Comparison of ENCODE assay signal across 12 cellular contexts in genomic region chr5:32760091-32760509, GRCh38. TPM values are rescaled to one million over a fixed set of nuclear protein-coding genes. Genes with fewer than 3 reads are reported as not detected.
A peak's percentile ranks its signal among the peaks of the same experiment; 100 is the strongest.
DNase-seq lines count a peak whose midpoint lies in the region; ATAC-seq, FAIRE-seq and TF ChIP-seq lines count a peak whose summit lies in the region.
"Had no signal": no experiment of that assay in that cellular context is flagged by ENCODE, and none has a peak within 500 bp of the region (broad histone marks: within the 10 kb centered on the region; RNA-seq: fewer than 3 reads in every experiment).

No MANE protein-coding gene starts in this region.

- BruUV-seq in A673 (replicated peaks; lab: Mats Ljungman, UMichigan): no TSS peak

- DNase-seq in A673 (ENCODE audit: low spot score) (peak; percentile 5), HT1080 (ENCODE audit: low read depth) (peak; percentile 56), astrocyte (ENCODE audit: low read depth) (peak; percentile 89), immature natural killer cell (no peak), Peyer's patch (no peak), GF-D8 (lab: John Stamatoyannopoulos, UW) (no peak), D721Med (ENCODE audit: insufficient read length, low spot score) (no peak)
- DNase-seq: activated effector memory CD4-positive, alpha-beta T cell treated with anti-CD3 and anti-CD28 coated beads, Interleukin-2, amount 50 U/mL, for 16 hours; C1 segment of cervical spinal cord; NCI-H526 treated with DMSO at 0.1 percent for 48 hours; upper lobe of right lung had no signal

- H3K36me3 Mint-ChIP-seq in astrocyte (ENCODE audit: low read depth, unreplicated experiment) (no peaks in the 10 kb centered on the region), immature natural killer cell (no peaks in the 10 kb centered on the region)

- peak; percentile 41 for FAIRE-seq in astrocyte (lab: Jason Lieb, UNC)
- FAIRE-seq in D721Med (lab: Jason Lieb, UNC): no peak

- no peak overlapping the region for H3K4me3 Mint-ChIP-seq in astrocyte (ENCODE audit: unreplicated experiment)
- peak overlapping the region in 3 of 5 donors; percentile 0 to 37 (median 28) for H3K4me3 Mint-ChIP-seq in immature natural killer cell

- no peaks in the 10 kb centered on the region for H4K20me1 ChIP-seq in astrocyte (ENCODE audit: insufficient read depth, low read length)

- H3K9ac ChIP-seq in astrocyte (ENCODE audit: low read length): peak overlapping the region; percentile 38

- TF ChIP-seq CTCF in A673 (conservative IDR thresholded peaks at IDR 0.05; ENCODE audit: low read depth, low read length): no peak
- TF ChIP-seq CTCF in astrocyte (IDR thresholded peaks at IDR 0.05; ENCODE audit: insufficient read depth, low read depth, low read length): no peak
- TF ChIP-seq CTCF in Peyer's patch (IDR thresholded peaks at IDR 0.05): no peak
- TF ChIP-seq CTCF in D721Med (IDR thresholded peaks at IDR 0.05; ENCODE audit: insufficient read depth, missing control alignments): no peak

- ATAC-seq in GM18517 (IDR thresholded peaks at IDR 0.05; ENCODE audit: unreplicated experiment): no peak
- ATAC-seq: upper lobe of right lung had no signal

- no peaks in the 10 kb centered on the region for H3K79me2 ChIP-seq in astrocyte (ENCODE audit: insufficient read depth, low read length)

- no peak overlapping the region for H3K27ac ChIP-seq in A673 (ENCODE audit: low read depth, low read length, poor library complexity, severe bottlenecking)
- peak overlapping the region; percentile 47 for H3K27ac ChIP-seq in astrocyte (ENCODE audit: low read depth, low read length)
- H3K27ac ChIP-seq in Peyer's patch: no peak overlapping the region
- H3K27ac ChIP-seq: upper lobe of right lung had no signal

- CTCF ChIA-PET in A673 (lab: Charles Lee): no interaction called here

- H3K4me1 ChIP-seq in A673 (ENCODE audit: insufficient read depth, low read length, poor library complexity, severe bottlenecking) (no peaks in the 10 kb centered on the region), astrocyte (ENCODE audit: insufficient read depth, low read length) (no peaks in the 10 kb centered on the region), Peyer's patch (no peaks in the 10 kb centered on the region)
- H3K4me1 ChIP-seq: upper lobe of right lung had no signal

- H3K27me3 Mint-ChIP-seq in astrocyte (ENCODE audit: low read depth, unreplicated experiment) (no peaks in the 10 kb centered on the region), immature natural killer cell (ENCODE audit: low read depth in 3 of 3) (peaks cover 0 to 11% (median 5%) of the 10 kb centered on the region in 3 donors)

- H3K4me1 Mint-ChIP-seq in astrocyte (ENCODE audit: low read depth, unreplicated experiment) (peaks cover 7% of the 10 kb centered on the region), immature natural killer cell (peaks cover 0 to 2% of the 10 kb centered on the region in 2 donors)

- peak overlapping the region; percentile 73 for H3K4me2 ChIP-seq in astrocyte (ENCODE audit: low read length)

- no peaks in the 10 kb centered on the region for H3K9me3 ChIP-seq in A673 (ENCODE audit: low read depth, low read length, poor library complexity, severe bottlenecking)
- no peaks in the 10 kb centered on the region for H3K9me3 ChIP-seq in astrocyte (ENCODE audit: insufficient read depth, low read depth, low read length)
- H3K9me3 ChIP-seq in Peyer's patch: no peaks in the 10 kb centered on the region
- H3K9me3 ChIP-seq: upper lobe of right lung had no signal

- H3K4me3 ChIP-seq in A673 (ENCODE audit: low read depth, low read length, poor library complexity, severe bottlenecking) (no peak overlapping the region), astrocyte (ENCODE audit: insufficient read depth, low read depth, low read length) (peak overlapping the region; percentile 30), Peyer's patch (no peak overlapping the region)
- H3K4me3 ChIP-seq: upper lobe of right lung had no signal

- TF ChIP-seq POLR2A in Peyer's patch (IDR thresholded peaks at IDR 0.05): no peak

- H3K9me3 Mint-ChIP-seq in astrocyte (ENCODE audit: unreplicated experiment): peaks cover 10% of the 10 kb centered on the region
- peaks cover 0 to 8% (median 2%) of the 10 kb centered on the region in 6 donors for H3K9me3 Mint-ChIP-seq in immature natural killer cell

- H3K27ac Mint-ChIP-seq in astrocyte (ENCODE audit: unreplicated experiment) (peak overlapping the region; percentile 41), immature natural killer cell (no peak overlapping the region)

- H3K36me3 ChIP-seq in A673 (ENCODE audit: insufficient read depth, low read length, poor library complexity, severe bottlenecking) (no peaks in the 10 kb centered on the region), astrocyte (ENCODE audit: insufficient read depth, low read length) (no peaks in the 10 kb centered on the region), Peyer's patch (no peaks in the 10 kb centered on the region)
- H3K36me3 ChIP-seq: upper lobe of right lung had no signal

- POLR2A ChIA-PET in A673 (lab: Charles Lee; ENCODE audit: low non-redundant PET): no interaction called here

- intact Hi-C loops in A673 (cut with micrococcal nuclease; ENCODE audit: unreplicated experiment): no loop called here

- H2AFZ ChIP-seq in astrocyte (ENCODE audit: low read depth, low read length): no peak overlapping the region

- H3K27me3 ChIP-seq in A673 (replicated peaks; ENCODE audit: insufficient read depth, low read depth, low read length, poor library complexity): no peaks in the 10 kb centered on the region
- H3K27me3 ChIP-seq in astrocyte (ENCODE audit: insufficient read depth, low read length): no peaks in the 10 kb centered on the region
- H3K27me3 ChIP-seq in Peyer's patch: no peaks in the 10 kb centered on the region
- H3K27me3 ChIP-seq: upper lobe of right lung had no signal

RNA-seq across cellular contexts. Expression of gene NPR3, which starts 49.0 kb away (rescaled TPM):
- total RNA-seq in A673 (2021) (5.3 and 6.0 TPM in 2 replicates), astrocyte (0.50 and 1.1 TPM in 2 replicates), Peyer's patch (1 to 10 TPM in 2 of 4 donors, under 1 TPM in 1, not detected in 1; 0.47 to 1.7 (median 1.2) TPM)
- 0.29 and 0.50 TPM in 2 replicates for total RNA-seq in HT1080 (2014; rRNA removed; shearing (Covaris generic))
- polyA plus RNA-seq in HT1080 (2015; cell fraction: cytosol; rRNA removed): 0.60 and 0.72 TPM in 2 replicates
- 0.59 and 0.82 TPM in 2 replicates for polyA plus RNA-seq in HT1080 (2015; cell fraction: nucleus; rRNA removed)
- polyA plus RNA-seq in immature natural killer cell: under 1 TPM in 1 of 3 donors, not detected in 2; 0.04 TPM

Comparison
In these comparisons a context has a peak if more than half of its experiments do, and no peak if none do; other contexts are left out.
1. DNase-seq: peak in A673 (single experiment), HT1080 (single experiment) and astrocyte (single experiment); none in immature natural killer cell (0 of 3), Peyer's patch (0 of 3), GF-D8 (single experiment) and D721Med (single experiment).